23 cellular contexts compared by ENCODE assay signal in the genomic region with DNA sequence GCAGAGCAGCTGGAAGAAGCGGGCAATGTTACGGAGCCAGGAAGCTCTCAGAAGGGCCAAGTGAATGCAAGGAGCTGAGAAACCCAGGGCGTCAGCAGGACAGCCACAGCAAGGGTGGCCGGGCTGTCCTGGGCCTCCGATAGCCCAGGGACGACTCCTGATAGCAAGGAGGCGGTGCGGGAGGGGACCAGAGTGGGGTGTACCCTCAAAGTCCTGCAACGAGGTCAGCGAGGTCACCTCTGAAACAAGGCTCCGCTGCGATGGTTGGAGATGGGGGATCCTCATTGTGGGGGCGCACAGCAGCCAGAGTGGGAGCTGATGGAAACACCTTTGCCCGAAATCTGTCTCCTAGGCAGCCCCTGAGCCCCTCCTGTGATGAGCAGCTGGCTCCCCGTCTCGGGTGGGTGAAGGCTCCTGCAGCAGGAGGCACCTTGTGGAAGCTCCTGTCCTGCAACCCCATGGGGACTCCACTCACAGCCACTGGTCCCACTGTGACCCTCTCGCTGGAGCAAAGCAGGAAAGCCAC. TPM values are rescaled to one million over a fixed set of nuclear protein-coding genes. Genes with fewer than 3 reads are reported as not detected.
DNase-seq lines count a peak whose midpoint lies in the region; ATAC-seq and TF ChIP-seq lines count a peak whose summit lies in the region.
"Had no signal": no experiment of that assay in that cellular context is flagged by ENCODE, and none has a peak within 500 bp of the region (broad histone marks: within the 10 kb centered on the region; RNA-seq: fewer than 3 reads in every experiment).

No MANE protein-coding gene starts in this region.

- H3K27me3 ChIP-seq in osteoblast (ENCODE audit: insufficient read depth, low read length), result peaks cover 13% of the 10 kb centered on the region
- no peaks in the 10 kb centered on the region for H3K27me3 ChIP-seq in tibial artery
- H3K27me3 ChIP-seq: BE2C had no signal

- no peak overlapping the region for H3K4me3 Mint-ChIP-seq in activated naive CD4-positive, alpha-beta T cell treated with anti-CD3 and anti-CD28 coated beads, Interleukin-2, amount 10 ng/mL, durations not matched to agents 7 days and 5 days
- H3K4me3 Mint-ChIP-seq in dendritic cell treated with granulocyte-macrophage colony-stimulating factor and Interleukin-4, amounts not matched to agents 40 ng/mL and 50 ng/mL, for 4 days, result no peak overlapping the region
- H3K4me3 Mint-ChIP-seq: CD14-positive monocyte, GM23338, HFFc6 had no signal

- no peak overlapping the region for H3K27ac ChIP-seq in osteoblast (ENCODE audit: low read depth, low read length)
- no peak overlapping the region for H3K27ac ChIP-seq in tibial artery
- H3K27ac ChIP-seq: A549; BLaER1 treated with 17β-estradiol and CSF1 and Interleukin-3, amounts not matched to agents 10 nM and 100 nM had no signal

- CTCF ChIA-PET in activated naive CD4-positive, alpha-beta T cell treated with anti-CD3 and anti-CD28 coated beads, Interleukin-2, amount 10 ng/mL, durations not matched to agents 7 days and 5 days (lab: Charles Lee), result no interaction called here

- DNase-seq in activated naive CD4-positive, alpha-beta T cell treated with anti-CD3 and anti-CD28 coated beads, Interleukin-2, amount 10 ng/mL, durations not matched to agents 7 days and 5 days, result no peak
- DNase-seq in activated naive CD4-positive, alpha-beta T cell treated with anti-CD3 and anti-CD28 coated beads, Interleukin-2, amount 50 U/mL, for 72 hours (ENCODE audit: low spot score in 2 of 2), result no peak
- DNase-seq in osteoblast (ENCODE audit: insufficient read length, low spot score, missing footprints) (peak; percentile 74), tibial artery (no peak), left colon (no peak)
- DNase-seq: 8988T; ACHN; AML-193; BE2C; Calu3; CD4-positive, alpha-beta memory T cell; COR-L47; DMS53; DMS79 treated with DMSO at 0.1 percent for 48 hours; GF-D8; HFFc6 had no signal

- H3K9me3 ChIP-seq in osteoblast (ENCODE audit: low read depth, low read length) (no peaks in the 10 kb centered on the region), tibial artery (peaks cover 0 to 4% (median 0%) of the 10 kb centered on the region in 3 donors)
- H3K9me3 ChIP-seq: A549, BE2C, HAP-1 had no signal

- H3K27me3 Mint-ChIP-seq in activated naive CD4-positive, alpha-beta T cell treated with anti-CD3 and anti-CD28 coated beads, Interleukin-2, amount 10 ng/mL, durations not matched to agents 7 days and 5 days, result peaks cover 28% of the 10 kb centered on the region
- H3K27me3 Mint-ChIP-seq in dendritic cell treated with granulocyte-macrophage colony-stimulating factor and Interleukin-4, amounts not matched to agents 40 ng/mL and 50 ng/mL, for 4 days, result peaks cover 10% of the 10 kb centered on the region
- H3K27me3 Mint-ChIP-seq: CD4-positive, alpha-beta memory T cell had no signal

- no peaks in the 10 kb centered on the region for H4K20me1 ChIP-seq in osteoblast (ENCODE audit: insufficient read depth, low read length)

- intact Hi-C loops in dendritic cell treated with granulocyte-macrophage colony-stimulating factor and Interleukin-4, amounts not matched to agents 40 ng/mL and 50 ng/mL, for 4 days (cut with micrococcal nuclease), result no loop called here
- intact Hi-C loops in tibial artery (cut with DNase I; ENCODE audit: low total_unique reads) (loop anchor here (10.0 kb wide), 1 partner anchor 58 kb away; no protein-coding TSS in a partner anchor), left colon (cut with DNase I, micrococcal nuclease) (no loop called here)

- H3K36me3 ChIP-seq in osteoblast (ENCODE audit: insufficient read depth, low read length) (no peaks in the 10 kb centered on the region), tibial artery (no peaks in the 10 kb centered on the region)
- H3K36me3 ChIP-seq: BE2C; BLaER1 treated with 17β-estradiol and CSF1 and Interleukin-3, amounts not matched to agents 10 nM and 100 nM; HAP-1 had no signal

- peak overlapping the region; percentile 37 for H3K27ac Mint-ChIP-seq in activated naive CD4-positive, alpha-beta T cell treated with anti-CD3 and anti-CD28 coated beads, Interleukin-2, amount 10 ng/mL, durations not matched to agents 7 days and 5 days
- no peak overlapping the region for H3K27ac Mint-ChIP-seq in activated naive CD4-positive, alpha-beta T cell treated with anti-CD3 and anti-CD28 coated beads, Interleukin-2, amount 50 U/mL, for 72 hours
- H3K27ac Mint-ChIP-seq in dendritic cell treated with granulocyte-macrophage colony-stimulating factor and Interleukin-4, amounts not matched to agents 40 ng/mL and 50 ng/mL, for 4 days, result peak overlapping the region; percentile 71
- H3K27ac Mint-ChIP-seq: CD14-positive monocyte, GM23338, HFFc6 had no signal

- H2AFZ ChIP-seq in osteoblast (ENCODE audit: low read length), result no peak overlapping the region
- H2AFZ ChIP-seq: GM23338 had no signal

- TF ChIP-seq CTCF in osteoblast (IDR thresholded peaks at IDR 0.05; ENCODE audit: extremely low read depth, low read depth, low read length), result no peak
- TF ChIP-seq CTCF in tibial artery (IDR thresholded peaks at IDR 0.05), result no peak

- peaks cover 4% of the 10 kb centered on the region for H3K79me2 ChIP-seq in osteoblast (ENCODE audit: insufficient read depth, low read length)

- H3K36me3 Mint-ChIP-seq in activated naive CD4-positive, alpha-beta T cell treated with anti-CD3 and anti-CD28 coated beads, Interleukin-2, amount 10 ng/mL, durations not matched to agents 7 days and 5 days, result peaks cover 13% of the 10 kb centered on the region
- peaks cover 0 to 7% of the 10 kb centered on the region in 2 donors for H3K36me3 Mint-ChIP-seq in activated naive CD4-positive, alpha-beta T cell treated with anti-CD3 and anti-CD28 coated beads, Interleukin-2, amount 50 U/mL, for 72 hours
- H3K36me3 Mint-ChIP-seq in dendritic cell treated with granulocyte-macrophage colony-stimulating factor and Interleukin-4, amounts not matched to agents 40 ng/mL and 50 ng/mL, for 4 days (ENCODE audit: low read depth), result no peaks in the 10 kb centered on the region
- H3K36me3 Mint-ChIP-seq: CD14-positive monocyte had no signal

- no peak for ATAC-seq in activated naive CD4-positive, alpha-beta T cell treated with anti-CD3 and anti-CD28 coated beads, Interleukin-2, amount 50 U/mL, for 72 hours
- ATAC-seq in left colon, result no peak
- ATAC-seq in HG03045 (IDR thresholded peaks at IDR 0.05; ENCODE audit: unreplicated experiment), result no peak
- ATAC-seq: A549, GM23338 had no signal

- H3K4me1 Mint-ChIP-seq in activated naive CD4-positive, alpha-beta T cell treated with anti-CD3 and anti-CD28 coated beads, Interleukin-2, amount 10 ng/mL, durations not matched to agents 7 days and 5 days, result peaks cover 48% of the 10 kb centered on the region
- peaks cover 53% of the 10 kb centered on the region for H3K4me1 Mint-ChIP-seq in dendritic cell treated with granulocyte-macrophage colony-stimulating factor and Interleukin-4, amounts not matched to agents 40 ng/mL and 50 ng/mL, for 4 days (ENCODE audit: low read depth)

- H3K4me2 ChIP-seq in osteoblast (ENCODE audit: insufficient read depth, low read length), result no peak overlapping the region
- H3K4me2 ChIP-seq: A549, GM23338 had no signal

- H3K4me1 ChIP-seq in osteoblast (ENCODE audit: insufficient read depth, low read length), result no peaks in the 10 kb centered on the region
- H3K4me1 ChIP-seq in tibial artery, result peaks cover 0 to 14% (median 4%) of the 10 kb centered on the region in 4 donors
- H3K4me1 ChIP-seq: BE2C had no signal

- no peaks in the 10 kb centered on the region for H3K9me3 Mint-ChIP-seq in activated naive CD4-positive, alpha-beta T cell treated with anti-CD3 and anti-CD28 coated beads, Interleukin-2, amount 10 ng/mL, durations not matched to agents 7 days and 5 days
- no peaks in the 10 kb centered on the region for H3K9me3 Mint-ChIP-seq in activated naive CD4-positive, alpha-beta T cell treated with anti-CD3 and anti-CD28 coated beads, Interleukin-2, amount 50 U/mL, for 72 hours
- no peaks in the 10 kb centered on the region for H3K9me3 Mint-ChIP-seq in dendritic cell treated with granulocyte-macrophage colony-stimulating factor and Interleukin-4, amounts not matched to agents 40 ng/mL and 50 ng/mL, for 4 days
- H3K9me3 Mint-ChIP-seq: GM23338, HFFc6 had no signal

- H3K4me3 ChIP-seq in osteoblast (ENCODE audit: insufficient read depth, low read length), result no peak overlapping the region
- H3K4me3 ChIP-seq in tibial artery, result no peak overlapping the region
- H3K4me3 ChIP-seq: A549; BLaER1 treated with 17β-estradiol and CSF1 and Interleukin-3, amounts not matched to agents 10 nM and 100 nM; GM23338; HAP-1 had no signal

RNA-seq across cellular contexts. Expression of a gene that starts 4.3 kb away (rescaled TPM):
- 10 to 100 TPM; 13.0 to 14.0 TPM for total RNA-seq in activated naive CD4-positive, alpha-beta T cell treated with anti-CD3 and anti-CD28 coated beads, Interleukin-2, amount 50 U/mL, for 72 hours
- 29.3 and 33.0 TPM in 2 replicates for total RNA-seq in osteoblast
- total RNA-seq in left colon, result 10 to 100 TPM; 20.4 to 21.8 TPM

RNA-seq across cellular contexts. Expression of a gene that starts 43.8 kb away (rescaled TPM):
- total RNA-seq in activated naive CD4-positive, alpha-beta T cell treated with anti-CD3 and anti-CD28 coated beads, Interleukin-2, amount 50 U/mL, for 72 hours, result under 1 TPM in 1 of 2 donors, not detected in 1; 0.91 TPM
- total RNA-seq in osteoblast, result under 0.01 TPM in 2 replicates
- total RNA-seq in left colon, result not detected
- total RNA-seq: CD4-positive, alpha-beta memory T cell; HFFc6 had no signal

Comparison
In these comparisons a context has a peak if more than half of its experiments do, and no peak if none do; other contexts are left out.
1. H3K27ac Mint-ChIP-seq: peak in activated naive CD4-positive, alpha-beta T cell treated with anti-CD3 and anti-CD28 coated beads, Interleukin-2, amount 10 ng/mL, durations not matched to agents 7 days and 5 days (single experiment) and dendritic cell treated with granulocyte-macrophage colony-stimulating factor and Interleukin-4, amounts not matched to agents 40 ng/mL and 50 ng/mL, for 4 days (single experiment); none in activated naive CD4-positive, alpha-beta T cell treated with anti-CD3 and anti-CD28 coated beads, Interleukin-2, amount 50 U/mL, for 72 hours (0 of 2).